ENCODE assay signal across 8 cellular contexts in genomic region chr10:89206402-89207180, GRCh38. TPM values are rescaled to one million over a fixed set of nuclear protein-coding genes. Genes with fewer than 3 reads are reported as not detected.
DNase-seq lines count a peak whose midpoint lies in the region; ATAC-seq and TF ChIP-seq lines count a peak whose summit lies in the region.

No MANE protein-coding gene starts in this region.

- peak overlapping the region; percentile 13 for H4K8ac ChIP-seq in mesenchymal stem cell (ENCODE audit: low read length)

- ATAC-seq in HG03457 (IDR thresholded peaks at IDR 0.05; ENCODE audit: unreplicated experiment), result no peak
- ATAC-seq in HG02678 (IDR thresholded peaks at IDR 0.05; ENCODE audit: unreplicated experiment), result no peak

- no peaks in the 10 kb centered on the region for H3K36me3 ChIP-seq in mesenchymal stem cell (ENCODE audit: control insufficient read depth in 1 of 2, insufficient read depth in 2 of 2, low read depth in 1 of 2, low read length in 2 of 2)

- peak in 1 of 56 donors; percentile 4 for TF ChIP-seq CTCF in dorsolateral prefrontal cortex (IDR thresholded peaks at IDR 0.05 in 54 of 56, conservative IDR thresholded peaks at IDR 0.05 in 2 of 56; ENCODE audit: low read depth in 1 of 56, partially characterized antibody in 56 of 56)

- H3K27ac ChIP-seq in dorsolateral prefrontal cortex (peak overlapping the region; percentile 4 to 91 (median 79)), mesenchymal stem cell (ENCODE audit: low read length, poor library complexity, severe bottlenecking) (no peak overlapping the region), substantia nigra (ENCODE audit: low read depth, low read length, poor library complexity, severe bottlenecking) (peak overlapping the region; percentile 24)

- H3K18ac ChIP-seq in mesenchymal stem cell (ENCODE audit: low read depth in 1 of 2, low read length in 2 of 2), result peak overlapping the region in 1 of 2 experiments; percentile 18

- H2BK12ac ChIP-seq in mesenchymal stem cell (ENCODE audit: low read length in 2 of 2), result peak overlapping the region in 1 of 2 experiments; percentile 45

- peak overlapping the region; percentile 96 for H3K4me2 ChIP-seq in mesenchymal stem cell (ENCODE audit: low read length, poor library complexity, severe bottlenecking)

- no peak overlapping the region for H3K4ac ChIP-seq in mesenchymal stem cell (ENCODE audit: low read depth in 1 of 2, low read length in 2 of 2)

- H2BK120ac ChIP-seq in mesenchymal stem cell (ENCODE audit: low read depth, low read length), result no peak overlapping the region

- peak; percentile 40 for DNase-seq in DMS 273 (lab: John Stamatoyannopoulos, UW; ENCODE audit: unreplicated experiment)
- DNase-seq in DMS 273 treated with DMSO at 0.1 percent for 48 hours (lab: John Stamatoyannopoulos, UW), result no peak
- DNase-seq in T-helper 2 cell, result peak in 4 of 5 experiments; percentile 11 to 71 (median 48)
- DNase-seq in dorsolateral prefrontal cortex, result peak in 6 of 10 donors; percentile 34 to 66 (median 50)
- DNase-seq in mesenchymal stem cell, result no peak
- peak in 21 of 49 donors; percentile 30 to 87 (median 63) for DNase-seq in substantia nigra (lab: John Stamatoyannopoulos, UW)

- H3K4me3 ChIP-seq in dorsolateral prefrontal cortex, result peak overlapping the region; percentile 43 to 94 (median 69)
- peak overlapping the region; percentile 42 to 80 for H3K4me3 ChIP-seq in mesenchymal stem cell (ENCODE audit: insufficient read depth in 1 of 2, low read depth in 1 of 2, low read length in 2 of 2)

- H3K23ac ChIP-seq in mesenchymal stem cell (ENCODE audit: low read length in 2 of 2), result peak overlapping the region in 1 of 2 experiments; percentile 48

- H3K4me1 ChIP-seq in mesenchymal stem cell (ENCODE audit: control insufficient read depth, insufficient read depth, low read depth, low read length), result peaks cover 16% of the 10 kb centered on the region

- no peak overlapping the region for H2BK5ac ChIP-seq in mesenchymal stem cell (ENCODE audit: low read depth, low read length, poor library complexity, severe bottlenecking)

- no peak overlapping the region for H2AK5ac ChIP-seq in mesenchymal stem cell (ENCODE audit: low read length, severe bottlenecking)

- H3K27me3 ChIP-seq in dorsolateral prefrontal cortex (no peaks in the 10 kb centered on the region), mesenchymal stem cell (ENCODE audit: control insufficient read depth in 1 of 2, insufficient read depth in 1 of 2, low read length in 2 of 2) (peaks cover 4 to 57% of the 10 kb centered on the region in 2 experiments)

- intact Hi-C loops in dorsolateral prefrontal cortex (cut with DNase I), result loop anchor here in 1 of 2 donors (2.0 kb wide), 1 partner anchor 272 kb away; no protein-coding TSS in a partner anchor

- no peak overlapping the region for H2BK15ac ChIP-seq in mesenchymal stem cell (ENCODE audit: low read depth, poor library complexity, severe bottlenecking)

- no peaks in the 10 kb centered on the region for H3K9me3 ChIP-seq in mesenchymal stem cell (ENCODE audit: control insufficient read depth, low read length)

- peak overlapping the region in 1 of 2 experiments; percentile 13 for H3K14ac ChIP-seq in mesenchymal stem cell (ENCODE audit: low read length in 2 of 2)

- H3K79me1 ChIP-seq in mesenchymal stem cell (replicated peaks; ENCODE audit: low read length, poor library complexity, severe bottlenecking), result no peaks in the 10 kb centered on the region

- H3K9ac ChIP-seq in mesenchymal stem cell (ENCODE audit: low read length), result peak overlapping the region; percentile 87

- H4K91ac ChIP-seq in mesenchymal stem cell (ENCODE audit: low read length), result peak overlapping the region; percentile 11

- WGBS in mesenchymal stem cell, result 13% methylated on average over 42 of the region's 42 CpGs

- H2AFZ ChIP-seq in mesenchymal stem cell (ENCODE audit: low read depth, low read length), result peak overlapping the region; percentile 72

RNA-seq across cellular contexts. Expression of gene CH25H, which starts 0.5 kb away (rescaled TPM):
- total RNA-seq in dorsolateral prefrontal cortex, result 1 to 10 TPM in 108 of 120 experiments, under 1 TPM in 12; 0.35 to 8.8 (median 2.3) TPM
- polyA plus RNA-seq in mesenchymal stem cell (2013, experiment 1 of 2), result 0.15 TPM
- 0.26 TPM for polyA plus RNA-seq in mesenchymal stem cell (2013, experiment 2 of 2)

RNA-seq across cellular contexts. Expression of gene LIPA, which starts 45.0 kb away (rescaled TPM):
- total RNA-seq in dorsolateral prefrontal cortex, result 100 to 1,000 TPM in 33 of 120 experiments, 10 to 100 TPM in 87; 39.5 to 269 (median 82.3) TPM
- 180 TPM for polyA plus RNA-seq in mesenchymal stem cell (2013, experiment 1 of 2)
- 188 TPM for polyA plus RNA-seq in mesenchymal stem cell (2013, experiment 2 of 2)

Comparison
In these comparisons a context has a peak if more than half of its experiments do, and no peak if none do; other contexts are left out.
1. DNase-seq: peak in DMS 273 (single experiment), T-helper 2 cell (4 of 5) and dorsolateral prefrontal cortex (6 of 10); none in DMS 273 treated with DMSO at 0.1 percent for 48 hours (single experiment) and mesenchymal stem cell (single experiment).